In the genomic region with DNA sequence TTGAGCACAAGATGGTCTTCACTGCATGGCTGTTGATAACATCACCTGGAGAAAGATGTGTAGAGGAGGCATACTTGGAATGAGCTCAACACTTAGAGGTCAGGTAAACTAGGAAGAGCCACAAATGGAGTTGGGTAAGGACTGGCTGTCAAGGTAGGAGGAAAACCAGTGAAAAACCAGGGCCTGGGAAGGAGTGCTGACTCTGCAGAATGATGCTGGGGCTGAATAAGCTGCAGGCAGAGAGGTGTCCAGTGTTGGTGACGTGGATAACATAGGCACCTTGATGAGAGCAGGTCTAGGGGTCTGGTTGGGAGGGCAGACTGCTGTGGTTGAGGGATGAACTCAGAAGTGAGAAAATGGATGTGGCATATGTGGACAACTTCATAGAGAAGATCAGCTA, we compare ENCODE assay signal across 29 cellular contexts.
"Had no signal": no experiment of that assay in that cellular context is flagged by ENCODE, and none has a peak within 500 bp of the region (broad histone marks: within the 10 kb centered on the region; RNA-seq: fewer than 3 reads in every experiment).

No MANE protein-coding gene starts in this region.

- H3K27me3 ChIP-seq: adrenal gland, body of pancreas, breast epithelium, dorsolateral prefrontal cortex had no signal

- ATAC-seq: activated CD4-positive, alpha-beta T cell treated with anti-CD3 and anti-CD28 coated beads for 36 hours; activated CD8-positive, alpha-beta memory T cell treated with anti-CD3 and anti-CD28 coated beads, Interleukin-2, amount 10 ng/mL, durations not matched to agents 7 days and 5 days; activated CD8-positive, alpha-beta T cell treated with anti-CD3 and anti-CD28 coated beads, Interleukin-2, amount 10 ng/mL, durations not matched to agents 7 days and 5 days; activated naive CD8-positive, alpha-beta T cell treated with anti-CD3 and anti-CD28 coated beads, Interleukin-2, amount 50 U/mL, for 24 hours; body of pancreas; esophagus mucosa had no signal

- H3K9me3 ChIP-seq: adrenal gland, body of pancreas, breast epithelium had no signal

- DNase-seq: activated CD4-positive, alpha-beta memory T cell treated with anti-CD3 and anti-CD28 coated beads for 36 hours; activated CD4-positive, alpha-beta T cell treated with anti-CD3 and anti-CD28 coated beads for 36 hours; activated CD4-positive, alpha-beta T cell treated with anti-CD3 and anti-CD28 coated beads, Interleukin-2, amount 10 ng/mL, durations not matched to agents 24 days and 14 days; activated CD4-positive, CD25-positive, alpha-beta regulatory T cell; activated CD4-positive, CD25-positive, alpha-beta regulatory T cell treated with anti-CD3 and anti-CD28 coated beads, Interleukin-2, amount 50 U/mL, for 72 hours; activated CD8-positive, alpha-beta memory T cell treated with anti-CD3 and anti-CD28 coated beads, Interleukin-2, amount 10 ng/mL, durations not matched to agents 7 days and 5 days; activated CD8-positive, alpha-beta memory T cell treated with anti-CD3 and anti-CD28 coated beads, Interleukin-2, amount 50 U/mL, for 4 hours; activated CD8-positive, alpha-beta T cell treated with anti-CD3 and anti-CD28 coated beads, Interleukin-2, amount 10 ng/mL, durations not matched to agents 7 days and 5 days; activated effector memory CD4-positive, alpha-beta T cell treated with anti-CD3 and anti-CD28 coated beads, Interleukin-2, amount 50 U/mL, for 16 hours; activated naive CD4-positive, alpha-beta T cell treated with anti-CD3 and anti-CD28 coated beads for 36 hours; activated naive CD8-positive, alpha-beta T cell treated with anti-CD3 and anti-CD28 coated beads for 36 hours; activated naive CD8-positive, alpha-beta T cell treated with anti-CD3 and anti-CD28 coated beads, Interleukin-2, amount 50 U/mL, for 24 hours; activated T-cell treated with anti-CD3 and anti-CD28 coated beads, Interleukin-2, amount 50 U/mL, for 1 hour; activated T-cell treated with anti-CD3 and anti-CD28 coated beads, Interleukin-2, amount 50 U/mL, for 48 hours; adrenal gland; amygdala; aorta; body of pancreas; dorsolateral prefrontal cortex; effector memory CD4-positive, alpha-beta T cell; endodermal cell; foreskin fibroblast; head of caudate nucleus; hippocampal formation; T1000 had no signal

- H3K4me1 ChIP-seq: breast epithelium had no signal

- H3K4me3 ChIP-seq: adrenal gland, body of pancreas, breast epithelium, coronary artery, dorsolateral prefrontal cortex had no signal

- H3K36me3 ChIP-seq: adrenal gland, breast epithelium had no signal

- FAIRE-seq: frontal cortex had no signal

- H3K27ac ChIP-seq: adrenal gland, body of pancreas, breast epithelium, coronary artery, dorsolateral prefrontal cortex had no signal
